29 cellular contexts compared by ENCODE assay signal in genomic region chr7:71165708-71166107, GRCh38. TPM values are rescaled to one million over a fixed set of nuclear protein-coding genes. Genes with fewer than 3 reads are reported as not detected.
DNase-seq lines count a peak whose midpoint lies in the region; ATAC-seq, FAIRE-seq and TF ChIP-seq lines count a peak whose summit lies in the region.
"Had no signal": no experiment of that assay in that cellular context is flagged by ENCODE, and none has a peak within 500 bp of the region (broad histone marks: within the 10 kb centered on the region; RNA-seq: fewer than 3 reads in every experiment).

No MANE protein-coding gene starts in this region.

- H3K36me3 Mint-ChIP-seq in H9 (ENCODE audit: insufficient read depth in 1 of 3, low read depth in 3 of 3): peaks cover under 1 to 5% (median 3%) of the 10 kb centered on the region in 3 experiments; a peak in 6 of 7 replicates
- H3K36me3 Mint-ChIP-seq: CD4-positive, CD25-positive, alpha-beta regulatory T cell had no signal

- no peak for TF ChIP-seq RAD21 in K562 (CRISPR knock-in tag; conservative IDR thresholded peaks at IDR 0.05 in 1 of 2, IDR thresholded peaks at IDR 0.05 in 1 of 2)

- H2BK15ac ChIP-seq in H9 (ENCODE audit: low read depth, low read length): no peak overlapping the region

- H3K4me3 ChIP-seq in K562: no peak overlapping the region
- H3K4me3 ChIP-seq: Peyer's patch, SJCRH30 had no signal

- no peak overlapping the region for H3K27ac ChIP-seq in H9 (ENCODE audit: insufficient read length, low read depth, low read length)
- H3K27ac ChIP-seq in K562 (ENCODE audit: extremely low read depth, low read depth, low read length): no peak overlapping the region
- H3K27ac ChIP-seq: HL-60, Peyer's patch, SJCRH30 had no signal

- BruUV-seq in K562 (replicated peaks; lab: Mats Ljungman, UMichigan): no TSS peak

- H3K18ac ChIP-seq in H9 (ENCODE audit: insufficient read length, low read depth, low read length): no peak overlapping the region

- H4K91ac ChIP-seq in H9 (ENCODE audit: insufficient read length, low read depth, low read length): no peak overlapping the region

- peak; percentile 43 for DNase-seq in H9
- DNase-seq in K562 (ENCODE audit: extremely low read depth in 1 of 4, low spot score in 3 of 4): peak in 1 of 4 experiments; percentile 9
- peak; percentile 41 for DNase-seq in iPS-NIHi11 (ENCODE audit: low spot score)
- DNase-seq in GDM1 (lab: John Stamatoyannopoulos, UW): no peak
- no peak for DNase-seq in NCI-H2029 (lab: John Stamatoyannopoulos, UW)
- DNase-seq: BE2C; Caco-2; CD4-positive, CD25-positive, alpha-beta regulatory T cell; DMS 273 treated with DMSO at 0.1 percent for 48 hours; DND-41; KBM-7; NCI-H1092; NCI-H1436; NCI-H187 treated with DMSO at 0.1 percent for 48 hours; NCI-H2227 treated with DMSO at 0.1 percent for 48 hours; NCI-H524; NCI-H82; Peyer's patch; SJCRH30 had no signal

- no peak overlapping the region for H3K4ac ChIP-seq in H9 (ENCODE audit: low read depth, low read length)

- no peak overlapping the region for H3K14ac ChIP-seq in H9 (ENCODE audit: insufficient read depth, low read length)

- no peak for TF ChIP-seq EP300 in K562 (IDR thresholded peaks at IDR 0.05; ENCODE audit: low read length)

- peaks cover 14 to 20% of the 10 kb centered on the region in 2 experiments for H3K4me1 Mint-ChIP-seq in H9
- H3K4me1 Mint-ChIP-seq: CD4-positive, CD25-positive, alpha-beta regulatory T cell had no signal

- H2BK20ac ChIP-seq in H9 (ENCODE audit: low read depth, low read length, poor library complexity, severe bottlenecking): no peak overlapping the region

- no peaks in the 10 kb centered on the region for H3K36me3 ChIP-seq in K562 (ENCODE audit: control insufficient read depth, insufficient read depth, low read length)
- H3K36me3 ChIP-seq: BE2C, Peyer's patch, SJCRH30 had no signal

- no peaks in the 10 kb centered on the region; a peak in 1 of 5 replicates for H3K9me3 Mint-ChIP-seq in H9

- no peak overlapping the region for H2BK120ac ChIP-seq in H9 (ENCODE audit: low read depth, low read length, poor library complexity, severe bottlenecking)

- no peak overlapping the region for H4K5ac ChIP-seq in H9 (ENCODE audit: insufficient read length, low read depth, low read length)

- POLR2A ChIA-PET in K562 (lab: Yijun Ruan, JAX): interaction anchor here (1.1 kb wide), 1 partner anchor 12 kb away, joined by 3 read pairs; no protein-coding TSS in a partner anchor

- no peaks in the 10 kb centered on the region for H3K9me3 ChIP-seq in H9 (ENCODE audit: control insufficient read depth, low read depth, low read length)
- H3K9me3 ChIP-seq in K562 (replicated peaks; ENCODE audit: control insufficient read depth, insufficient read depth, low read depth, low read length): no peaks in the 10 kb centered on the region
- H3K9me3 ChIP-seq: BE2C, Caco-2, Peyer's patch, SJCRH30 had no signal

- in situ Hi-C loops in K562 (cut with MboI): no loop called here

- H3K4me3 Mint-ChIP-seq in H9: no peak overlapping the region
- H3K4me3 Mint-ChIP-seq: CD4-positive, CD25-positive, alpha-beta regulatory T cell had no signal

- no peak overlapping the region for H3T11ph ChIP-seq in H9 (ENCODE audit: low read length)

- TF ChIP-seq CTCF in H9 (conservative IDR thresholded peaks at IDR 0.05): peak; percentile 62
- TF ChIP-seq CTCF in K562 (IDR thresholded peaks at IDR 0.05 in 2 of 3, conservative IDR thresholded peaks at IDR 0.05 in 1 of 3; ENCODE audit: insufficient read depth in 2 of 3, low read depth in 1 of 3, low read length in 3 of 3): peak; percentile 3 to 32 (median 28); a peak in 2 of 6 replicates

- H2BK12ac ChIP-seq in H9 (ENCODE audit: insufficient read length, low read depth, low read length): no peak overlapping the region

- intact Hi-C loops in K562 (cut with micrococcal nuclease): no loop called here

- peaks cover 5% of the 10 kb centered on the region for H3K79me1 ChIP-seq in H9 (ENCODE audit: insufficient read depth, low read depth, low read length, poor library complexity, severe bottlenecking)

- H3K27me3 Mint-ChIP-seq in H9 (ENCODE audit: low read depth): no peaks in the 10 kb centered on the region
- H3K27me3 Mint-ChIP-seq: CD4-positive, CD25-positive, alpha-beta regulatory T cell had no signal

- no peak overlapping the region for H3K56ac ChIP-seq in H9 (ENCODE audit: insufficient read length, low read depth, low read length)

- H2AFZ ChIP-seq in H9 (ENCODE audit: low read length) (no peak overlapping the region), K562 (ENCODE audit: low read depth, low read length) (no peak overlapping the region)

- H2BK5ac ChIP-seq in H9 (ENCODE audit: insufficient read length, low read length): no peak overlapping the region

- CTCF ChIA-PET in K562 (lab: Yijun Ruan, JAX; ENCODE audit: low intra/inter-chr PET ratio): no interaction called here

- H3K79me2 ChIP-seq in H9 (ENCODE audit: insufficient read depth, low read length) (peaks cover 30% of the 10 kb centered on the region; the same call in 1 of the 2 replicates), K562 (ENCODE audit: control insufficient read depth, insufficient read depth, low read length) (no peaks in the 10 kb centered on the region)

- ATAC-seq in K562 (peak; percentile 67), GM19455 (IDR thresholded peaks at IDR 0.05; ENCODE audit: unreplicated experiment) (no peak), HG03521 (IDR thresholded peaks at IDR 0.05; ENCODE audit: unreplicated experiment) (no peak)
- ATAC-seq: HepG2 had no signal

- no peak overlapping the region for H2AK5ac ChIP-seq in H9 (ENCODE audit: insufficient read length, low read length)

- no peaks in the 10 kb centered on the region for H3K23me2 ChIP-seq in H9 (ENCODE audit: insufficient read length, low read depth, low read length, poor library complexity, severe bottlenecking)

- no peak overlapping the region for H3K27ac Mint-ChIP-seq in H9
- H3K27ac Mint-ChIP-seq: CD4-positive, CD25-positive, alpha-beta regulatory T cell had no signal

- no peak overlapping the region for H3K9ac ChIP-seq in H9 (ENCODE audit: extremely low read depth, insufficient read length, low read length)
- no peak overlapping the region for H3K9ac ChIP-seq in K562 (ENCODE audit: insufficient read depth in 1 of 2, low read depth in 2 of 2, low read length in 2 of 2)

- H3K27me3 ChIP-seq in H9 (ENCODE audit: insufficient read depth, low read length): no peaks in the 10 kb centered on the region
- H3K27me3 ChIP-seq in K562 (ENCODE audit: control insufficient read depth in 2 of 2, insufficient read depth in 2 of 2, low read length in 2 of 2): peaks cover 0 to 4% of the 10 kb centered on the region in 2 experiments; a peak in 1 of 5 replicates
- H3K27me3 ChIP-seq: BE2C, Peyer's patch, SJCRH30 had no signal

- no peak overlapping the region for H3K4me2 ChIP-seq in H9 (ENCODE audit: insufficient read depth, insufficient read length, low read length)
- H3K4me2 ChIP-seq in K562 (ENCODE audit: insufficient read depth, low read length): no peak overlapping the region

- TF ChIP-seq POLR2A in K562 (conservative IDR thresholded peaks at IDR 0.05): no peak

- H4K20me1 ChIP-seq in H9 (ENCODE audit: control insufficient read depth, insufficient read depth, insufficient read length) (no peaks in the 10 kb centered on the region), K562 (replicated peaks; ENCODE audit: control insufficient read depth, insufficient read depth, low read length) (no peaks in the 10 kb centered on the region)

- no peak overlapping the region for H4K8ac ChIP-seq in H9 (replicated peaks; ENCODE audit: insufficient read length, low read depth, low read length)

- H3K4me1 ChIP-seq in H9 (ENCODE audit: insufficient read depth, low read length) (no peaks in the 10 kb centered on the region; the same call in 1 of the 2 replicates), K562 (replicated peaks in 1 of 2; ENCODE audit: control insufficient read depth in 2 of 2, insufficient read depth in 2 of 2, low read length in 2 of 2) (no peaks in the 10 kb centered on the region)
- H3K4me1 ChIP-seq: BE2C, Caco-2, Peyer's patch, SJCRH30 had no signal

- H3K23ac ChIP-seq in H9 (ENCODE audit: insufficient read length, low read depth, low read length): no peak overlapping the region

- peak; percentile 42 for FAIRE-seq in K562 (lab: Jason Lieb, UNC)
- FAIRE-seq: GM12891, H54, HepG2 had no signal

- WGBS in H9 (ENCODE audit: extremely low coverage, insufficient read length, low lambda C conversion rate): no CpG with 5 or more reads among the region's 6 CpGs
- WGBS in K562 (ENCODE audit: insufficient coverage, low coverage, missing lambda C conversion rate): 2% methylated on average over 6 of the region's 6 CpGs

- H3K9me1 ChIP-seq in K562 (ENCODE audit: control insufficient read depth, insufficient read depth, low read length): no peaks in the 10 kb centered on the region

TF ChIP-seq in K562, 482 proteins besides CTCF, POLR2A, EP300 and RAD21 (continues in another document):
- TF ChIP-seq BDP1 (IDR thresholded peaks at IDR 0.05; ENCODE audit: insufficient read depth, insufficient read length): no peak
- TF ChIP-seq NCOR1 (IDR thresholded peaks at IDR 0.05): no peak
- TF ChIP-seq ZNF174 (CRISPR knock-in tag; IDR thresholded peaks at IDR 0.05): no peak
- no peak for TF ChIP-seq ZNF76 (CRISPR knock-in tag; IDR thresholded peaks at IDR 0.05; ENCODE audit: borderline replicate concordance)
- no peak for TF ChIP-seq NFYB (IDR thresholded peaks at IDR 0.05; ENCODE audit: extremely low read depth, insufficient read length)
- TF ChIP-seq RUNX1 (IDR thresholded peaks at IDR 0.05; ENCODE audit: low read depth): no peak
- TF ChIP-seq GATA2 (CRISPR knock-in tag; IDR thresholded peaks at IDR 0.05): no peak
- TF ChIP-seq ZNF282 (CRISPR knock-in tag; IDR thresholded peaks at IDR 0.05): no peak
- TF ChIP-seq HDAC3 (IDR thresholded peaks at IDR 0.05; ENCODE audit: borderline replicate concordance, partially characterized antibody): no peak

RNA-seq across cellular contexts. Expression of gene GALNT17, which starts 33.8 kb away (rescaled TPM):
- 41.6 and 43.2 TPM in 2 replicates for total RNA-seq in H9 (2021)
- not detected in 2 replicates for total RNA-seq in K562 (2011; cell fraction: chromatin; rRNA removed; ENCODE audit: low replicate concordance)
- total RNA-seq in K562 (2011; cell fraction: nucleolus; rRNA removed): not detected in 2 replicates
- total RNA-seq in K562 (2011; cell fraction: nucleoplasm; rRNA removed): not detected in 2 replicates
- total RNA-seq in K562 (2014; rRNA removed): not detected in 2 replicates
- total RNA-seq in K562 (2014; rRNA removed; fragmentation: Illumina TruSeq; extraction: Trizol): not detected in 2 replicates
- total RNA-seq in K562 (2015; rRNA removed; fragmentation: Illumina TruSeq; extraction: Trizol): not detected in 2 replicates
- 0.11 TPM in 1 of 2 replicates, not detected in the other for total RNA-seq in K562 (2021)
- not detected in 2 replicates for polyA plus RNA-seq in K562 (2011; rRNA removed)
- not detected in 2 replicates for polyA plus RNA-seq in K562 (2011; cell fraction: cytosol; rRNA removed)
- polyA plus RNA-seq in K562 (2011; cell fraction: nucleus; rRNA removed): not detected in 2 replicates
- 0.07 TPM in 1 of 2 replicates, not detected in the other for polyA plus RNA-seq in K562 (2012)
- not detected in 2 replicates for polyA plus RNA-seq in K562 (2014; fragmentation: Illumina TruSeq; extraction: Trizol)
- not detected for polyA plus RNA-seq in K562 (2014; fragmentation: Nextera tagmentation; extraction: Ambion mirVana)
- polyA plus RNA-seq in K562 (2014; rRNA removed): not detected in 2 replicates
- polyA minus RNA-seq in K562 (2011; rRNA and poly(A)+ RNA removed): not detected in 2 replicates
- polyA minus RNA-seq in K562 (2011; cell fraction: cytosol; rRNA and poly(A)+ RNA removed): not detected in 2 replicates
- not detected in 2 replicates for polyA minus RNA-seq in K562 (2011; cell fraction: nucleus; rRNA and poly(A)+ RNA removed)
- total RNA-seq: A673; Caco-2; CD4-positive, CD25-positive, alpha-beta regulatory T cell; HepG2; HT-29; OCI-LY7; SJCRH30; T-helper 1 cell treated with Interleukin-12 subunit alpha and Interleukin-12 subunit beta and Interleukin-4 antibody, amounts not matched to agents 30 ng/mL and 1 ng/mL, for 36 hours had no signal
- polyA plus RNA-seq: CD4-positive, CD25-positive, alpha-beta regulatory T cell; HepG2 had no signal

Comparison
In these comparisons a context has a peak if more than half of its experiments do, and no peak if none do; other contexts are left out.
1. DNase-seq: peak in H9 (single experiment) and iPS-NIHi11 (single experiment); none in GDM1 (single experiment) and NCI-H2029 (single experiment).
2. RNA of gene GALNT17, which starts 33.8 kb away (total RNA-seq): 41.6 to 43.2 TPM in H9; 0.11 TPM in K562; every median in the first group is over 10 times any median in the second.